In the genomic region with DNA sequence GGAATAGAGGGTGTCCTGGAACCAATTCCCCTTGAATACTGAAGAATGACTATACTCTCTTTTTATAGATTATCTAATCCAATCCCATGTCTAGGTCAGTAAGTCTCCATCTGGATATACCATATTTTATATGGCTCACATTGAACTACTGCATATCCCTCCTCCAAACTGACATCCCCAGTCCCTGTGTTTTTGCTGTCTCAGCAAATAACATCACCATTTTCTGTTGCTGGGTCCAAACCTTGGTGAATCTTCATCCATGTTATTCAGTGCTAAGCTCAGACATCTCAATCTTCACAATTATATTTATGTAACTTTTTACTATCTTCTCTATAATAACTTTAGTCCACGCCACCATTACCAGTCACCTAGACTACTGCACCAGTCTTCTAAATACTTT, we compare ENCODE assay signal across 28 cellular contexts.
"Had no signal": no experiment of that assay in that cellular context is flagged by ENCODE, and none has a peak within 500 bp of the region (broad histone marks: within the 10 kb centered on the region; RNA-seq: fewer than 3 reads in every experiment).

No MANE protein-coding gene starts in this region.

- H3K27me3 ChIP-seq: neural progenitor cell, ovary, spleen, suprapubic skin, testis, tibial artery, transverse colon, upper lobe of right lung, uterus had no signal

- H3K4me1 ChIP-seq: neural progenitor cell, parathyroid adenoma, psoas muscle, spleen, suprapubic skin, testis, tibial artery, transverse colon, upper lobe of right lung, uterus had no signal

- H3K4me3 ChIP-seq: neural progenitor cell, ovary, psoas muscle, skin epidermis, smooth muscle cell, spleen, suprapubic skin, testis, tibial artery, transverse colon, upper lobe of right lung, uterus had no signal

- H3K27ac ChIP-seq: neural progenitor cell, ovary, parathyroid adenoma, psoas muscle, skin epidermis, spleen, suprapubic skin, testis, tibial artery, transverse colon, upper lobe of right lung, uterus had no signal

- H3K79me2 ChIP-seq: parathyroid adenoma had no signal

- DNase-seq: natural killer cell; occipital lobe; ovary; posterior cingulate gyrus; psoas muscle; right cardiac atrium; spleen; stimulated activated CD4-positive, alpha-beta T cell treated with anti-CD3 and anti-CD28 coated beads, Interleukin-12 subunit alpha, Interleukin-12 subunit beta, amount 100 ng/mL, for 4 hours; stimulated activated CD4-positive, alpha-beta T cell treated with anti-CD3 and anti-CD28 coated beads, Interleukin-1b, Interleukin-23, amount 100 ng/mL, for 48 hours; stimulated activated CD4-positive, alpha-beta T cell treated with anti-CD3 and anti-CD28 coated beads, Interleukin-4, amount 100 ng/mL, for 1 hour; stimulated activated CD4-positive, alpha-beta T cell treated with anti-CD3 and anti-CD28 coated beads, Interleukin-4, amount 100 ng/mL, for 4 hours; stimulated activated CD8-positive, alpha-beta memory T cell treated with anti-CD3 and anti-CD28 coated beads, Interleukin-4, amount 100 ng/mL, for 48 hours; stimulated activated naive CD4-positive, alpha-beta T cell; stimulated activated naive CD8-positive, alpha-beta T cell treated with anti-CD3 and anti-CD28 coated beads, Interleukin-15, amount 100 ng/mL, for 72 hours; stimulated activated naive CD8-positive, alpha-beta T cell treated with anti-CD3 and anti-CD28 coated beads, Interleukin-15, Interleukin-2, amounts not matched to agents 100 U/mL and 50 U/mL, for 24 hours; substantia nigra; testis; tibial artery; transverse colon; upper lobe of right lung; uterus had no signal

- H3K9ac ChIP-seq: neural progenitor cell, parathyroid adenoma had no signal

- H3K4me2 ChIP-seq: neural progenitor cell, smooth muscle cell had no signal

- H2AFZ ChIP-seq: neural progenitor cell, parathyroid adenoma had no signal

- ATAC-seq: natural killer cell; psoas muscle; right cardiac atrium; sciatic nerve; stimulated activated memory B cell treated with anti-CD40 and anti-IgM and Interleukin-4, amounts not matched to agents 10 μg/mL and 1 μg/mL and 100 μg/mL, for 72 hours; stimulated activated naive CD8-positive, alpha-beta T cell treated with anti-CD3 and anti-CD28 coated beads, Interleukin-15, amount 100 ng/mL, for 72 hours; stimulated activated naive CD8-positive, alpha-beta T cell treated with anti-CD3 and anti-CD28 coated beads, Interleukin-15, Interleukin-2, amounts not matched to agents 100 U/mL and 50 U/mL, for 24 hours; upper lobe of right lung had no signal

- H3K9me3 ChIP-seq: ovary, psoas muscle, spleen, suprapubic skin, testis, tibial artery, transverse colon, upper lobe of right lung, uterus had no signal

- H3K36me3 ChIP-seq: neural progenitor cell, ovary, spleen, suprapubic skin, tibial artery, transverse colon, upper lobe of right lung, uterus had no signal
